In the genomic region with DNA sequence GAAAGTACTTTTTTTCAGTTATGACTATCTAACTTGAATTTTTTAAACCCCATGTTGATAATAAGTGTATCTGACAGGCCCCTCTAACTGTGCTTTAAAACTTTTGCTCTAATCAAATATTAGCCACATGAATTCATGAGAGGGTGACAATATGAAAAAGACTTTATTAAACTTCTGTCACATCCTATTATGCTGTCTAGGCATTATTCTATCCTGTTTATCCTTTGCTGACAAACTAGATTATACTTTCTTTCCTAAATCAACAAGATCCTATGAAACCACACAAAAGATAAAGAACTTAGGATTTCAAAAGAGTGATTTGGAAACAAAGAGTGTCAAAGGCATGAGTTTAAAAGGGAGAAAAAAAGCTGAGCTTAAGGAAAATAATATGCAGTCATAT, we compare ENCODE assay signal across 29 cellular contexts. TPM values are rescaled to one million over a fixed set of nuclear protein-coding genes. Genes with fewer than 3 reads are reported as not detected.
"Had no signal": no experiment of that assay in that cellular context is flagged by ENCODE, and none has a peak within 500 bp of the region (broad histone marks: within the 10 kb centered on the region; RNA-seq: fewer than 3 reads in every experiment).

No MANE protein-coding gene starts in this region.

- ATAC-seq: effector memory CD8-positive, alpha-beta T cell; esophagus mucosa; gastrocnemius medialis; heart right ventricle; left cardiac atrium; left lung; left ventricle myocardium superior; lower lobe of right lung; mucosa of descending colon had no signal

- H3K4me3 Mint-ChIP-seq: dendritic cell treated with granulocyte-macrophage colony-stimulating factor and Interleukin-4, amounts not matched to agents 40 ng/mL and 50 ng/mL, for 4 days; effector memory CD8-positive, alpha-beta T cell; endodermal cell; mesothelial cell of epicardium; naive B cell had no signal

- FAIRE-seq: endometrium, islet of Langerhans, keratinocyte had no signal

- H3K4me3 ChIP-seq: colonic mucosa, esophagus squamous epithelium, gastrocnemius medialis, heart right ventricle, left lung, lower lobe of right lung, mucosa of descending colon had no signal

- DNase-seq: colonic mucosa; cortex of kidney; effector CD8-positive, alpha-beta T cell; effector memory CD8-positive, alpha-beta T cell; endodermal cell; erythroblast; esophagus squamous epithelium; foreskin fibroblast; foreskin melanocyte; gastrocnemius medialis; glutamatergic neuron; head of caudate nucleus; heart right ventricle; hippocampal formation; left cardiac atrium; left lung; left ventricle myocardium superior; lower lobe of right lung; mesenchymal stem cell; mucosa of descending colon; naive B cell had no signal

- H3K36me3 ChIP-seq: colonic mucosa, gastrocnemius medialis, heart right ventricle, left lung, lower lobe of right lung had no signal

- H3K27me3 ChIP-seq: colonic mucosa, esophagus squamous epithelium, gastrocnemius medialis, heart right ventricle, left lung had no signal

- H3K4me1 ChIP-seq: colonic mucosa, esophagus squamous epithelium, gastrocnemius medialis, heart right ventricle, left lung, lower lobe of right lung had no signal

- H3K4me1 Mint-ChIP-seq: naive B cell had no signal

- H3K36me3 Mint-ChIP-seq: naive B cell had no signal

- H3K27me3 Mint-ChIP-seq: dendritic cell treated with granulocyte-macrophage colony-stimulating factor and Interleukin-4, amounts not matched to agents 40 ng/mL and 50 ng/mL, for 4 days; effector memory CD8-positive, alpha-beta T cell; naive B cell had no signal

- H3K27ac ChIP-seq: colonic mucosa, epithelial cell of prostate, esophagus squamous epithelium, gastrocnemius medialis, heart right ventricle, left lung, lower lobe of right lung had no signal

- H3K27ac Mint-ChIP-seq: dendritic cell treated with granulocyte-macrophage colony-stimulating factor and Interleukin-4, amounts not matched to agents 40 ng/mL and 50 ng/mL, for 4 days; effector memory CD8-positive, alpha-beta T cell; mesothelial cell of epicardium; naive B cell had no signal

- H3K9me3 ChIP-seq: colonic mucosa, esophagus squamous epithelium, gastrocnemius medialis, left lung, lower lobe of right lung, mucosa of descending colon had no signal

- H3K9me3 Mint-ChIP-seq: endodermal cell had no signal

RNA-seq across cellular contexts. Expression of gene ST6GAL2, which starts 57.8 kb away (rescaled TPM):
- total RNA-seq: gastrocnemius medialis, myocyte had no signal
